ENCODE assay signal across 8 cellular contexts in genomic region chr18:61582205-61582710, GRCh38.
DNase-seq lines count a peak whose midpoint lies in the region; ATAC-seq, FAIRE-seq and TF ChIP-seq lines count a peak whose summit lies in the region.

No MANE protein-coding gene starts in this region.

- H2BK20ac ChIP-seq in H1 (ENCODE audit: low read length): no peak overlapping the region

- no peak overlapping the region for H3K23ac ChIP-seq in H1 (ENCODE audit: insufficient read length)

- H3K4me1 ChIP-seq in H1 (replicated peaks in 1 of 4; ENCODE audit: control insufficient read depth in 3 of 4, insufficient read depth in 4 of 4, low read length in 3 of 4) (no peaks in the 10 kb centered on the region; a peak in 1 of 7 replicates), mucosa of rectum (ENCODE audit: control insufficient read depth in 2 of 2, insufficient read depth in 2 of 2, low read length in 2 of 2) (peaks cover 12 to 13% of the 10 kb centered on the region in 2 donors), aorta (ENCODE audit: control insufficient read depth in 1 of 2, insufficient read depth in 2 of 2, low read length in 2 of 2) (peaks cover 0 to 4% of the 10 kb centered on the region in 2 donors)

- no peak overlapping the region for H4K5ac ChIP-seq in H1 (ENCODE audit: insufficient read length, low read depth, low read length)

- H3K9me3 ChIP-seq in H1 (ENCODE audit: insufficient read depth in 2 of 2, low read depth in 1 of 2, low read length in 1 of 2) (no peaks in the 10 kb centered on the region), mucosa of rectum (ENCODE audit: control insufficient read depth in 2 of 2, low read length in 2 of 2) (no peaks in the 10 kb centered on the region), aorta (ENCODE audit: control insufficient read depth, low read length) (no peaks in the 10 kb centered on the region)

- peak overlapping the region; percentile 46 to 57 for H3K4me3 Mint-ChIP-seq in stimulated activated naive CD8-positive, alpha-beta T cell treated with anti-CD3 and anti-CD28 coated beads, Interleukin-15, amount 100 ng/mL, for 72 hours

- H2AFZ ChIP-seq in H1 (ENCODE audit: low read length): peak overlapping the region; percentile 37

- H3K23me2 ChIP-seq in H1 (ENCODE audit: low read depth, low read length): no peaks in the 10 kb centered on the region

- intact Hi-C loops in aorta (cut with DNase I): loop anchor here in 1 of 2 donors (5.0 kb wide), 2 partner anchors 55 to 315 kb away; no protein-coding TSS in a partner anchor

- H3K9ac ChIP-seq in H1 (replicated peaks in 1 of 4; ENCODE audit: extremely low read depth in 1 of 4, low read depth in 3 of 4, low read length in 3 of 4) (no peak overlapping the region), mucosa of rectum (ENCODE audit: low read depth in 1 of 2, low read length in 2 of 2) (peak overlapping the region; percentile 20 to 54)

- H3K14ac ChIP-seq in H1 (ENCODE audit: insufficient read length): no peak overlapping the region

- H3K4me3 ChIP-seq in H1 (ENCODE audit: extremely low read depth in 1 of 4, insufficient read depth in 2 of 4, low read depth in 3 of 4, low read length in 4 of 4) (peak overlapping the region; percentile 37 to 60 (median 48); a peak in 7 of 8 replicates), mucosa of rectum (ENCODE audit: low read length in 2 of 2) (peak overlapping the region; percentile 64), aorta (ENCODE audit: low read length in 2 of 2) (peak overlapping the region in 1 of 2 donors; percentile 52)

- no peak overlapping the region for H3K56ac ChIP-seq in H1 (replicated peaks; ENCODE audit: insufficient read length, low read depth, low read length)

- no peaks in the 10 kb centered on the region for H3K79me2 ChIP-seq in H1 (ENCODE audit: control insufficient read depth in 1 of 2, insufficient read depth in 2 of 2, low read length in 2 of 2)

- WGBS in H1 (ENCODE audit: extremely low coverage in 1 of 2, insufficient coverage in 1 of 2, insufficient read length in 1 of 2, insufficient replicate concordance in 2 of 2, low coverage in 1 of 2, low lambda C conversion rate in 2 of 2, missing lambda C conversion rate in 1 of 2), 2 experiments: 28% methylated on average over 15 of the region's 15 CpGs; no CpG with 5 or more reads in 1 of the 2 experiments
- 15 to 16% methylated on average over 15 of the region's 15 CpGs for WGBS in aorta, 2 donors

- H4K20me1 ChIP-seq in H1 (replicated peaks in 1 of 2; ENCODE audit: control insufficient read depth in 1 of 2, insufficient read depth in 2 of 2, low read length in 2 of 2): no peaks in the 10 kb centered on the region

- H2BK15ac ChIP-seq in H1 (ENCODE audit: low read length): no peak overlapping the region

- H2AK5ac ChIP-seq in H1 (ENCODE audit: low read depth, low read length): no peak overlapping the region

- H3K27me3 Mint-ChIP-seq in stimulated activated naive CD8-positive, alpha-beta T cell treated with anti-CD3 and anti-CD28 coated beads, Interleukin-15, amount 100 ng/mL, for 72 hours: peaks cover 72% of the 10 kb centered on the region

- TF ChIP-seq POLR2A in H1 (IDR thresholded peaks at IDR 0.05; ENCODE audit: control extremely low read depth in 1 of 2, low read depth in 2 of 2, low read length in 2 of 2): no peak
- TF ChIP-seq POLR2A in H54 (IDR thresholded peaks at IDR 0.05; ENCODE audit: low read depth, low read length): no peak

- POLR2A ChIA-PET in H1 (lab: Charles Lee; ENCODE audit: partially characterized antibody): interaction anchor here (0.6 kb wide), 2 partner anchors 26 to 790 kb away, joined by 3 read pairs; no protein-coding TSS in a partner anchor

- FAIRE-seq in H1 (lab: Jason Lieb, UNC) (no peak), H54 (lab: Jason Lieb, UNC) (no peak)

- H3K27ac Mint-ChIP-seq in stimulated activated naive CD8-positive, alpha-beta T cell treated with anti-CD3 and anti-CD28 coated beads, Interleukin-15, amount 100 ng/mL, for 72 hours: no peak overlapping the region

- DNase-seq in stimulated activated naive CD8-positive, alpha-beta T cell treated with anti-CD3 and anti-CD28 coated beads, Interleukin-15, amount 100 ng/mL, for 72 hours: no peak
- no peak for DNase-seq in stimulated activated naive CD8-positive, alpha-beta T cell treated with anti-CD3 and anti-CD28 coated beads, Interleukin-15, Interleukin-2, amounts not matched to agents 100 U/mL and 50 U/mL, for 24 hours
- DNase-seq in H1 (ENCODE audit: low read depth in 1 of 2, low spot score in 2 of 2) (no peak), aorta (no peak), H54 (ENCODE audit: insufficient read length, low spot score) (no peak)
- no peak for DNase-seq in activated CD4-positive, alpha-beta T cell treated with anti-CD3 and anti-CD28 coated beads for 48 hours

- H3K27me3 ChIP-seq in H1 (replicated peaks in 1 of 4; ENCODE audit: control insufficient read depth in 3 of 4, extremely low read depth in 1 of 4, insufficient read depth in 3 of 4, low read length in 3 of 4): peaks cover 1 to 10% (median 8%) of the 10 kb centered on the region in 4 experiments; a peak in 6 of 7 replicates
- H3K27me3 ChIP-seq in mucosa of rectum (ENCODE audit: control insufficient read depth in 2 of 2, insufficient read depth in 2 of 2, low read length in 2 of 2): no peaks in the 10 kb centered on the region
- H3K27me3 ChIP-seq in aorta (ENCODE audit: control insufficient read depth in 1 of 2, insufficient read depth in 2 of 2, low read length in 1 of 2): no peaks in the 10 kb centered on the region

- peak overlapping the region; percentile 40 to 82 for H3K4me2 ChIP-seq in H1 (ENCODE audit: insufficient read depth in 1 of 2, low read depth in 2 of 2, low read length in 2 of 2)

- H3K9me3 Mint-ChIP-seq in stimulated activated naive CD8-positive, alpha-beta T cell treated with anti-CD3 and anti-CD28 coated beads, Interleukin-15, amount 100 ng/mL, for 72 hours: no peaks in the 10 kb centered on the region

- ATAC-seq in stimulated activated naive CD8-positive, alpha-beta T cell treated with anti-CD3 and anti-CD28 coated beads, Interleukin-15, amount 100 ng/mL, for 72 hours: no peak
- no peak for ATAC-seq in stimulated activated naive CD8-positive, alpha-beta T cell treated with anti-CD3 and anti-CD28 coated beads, Interleukin-15, Interleukin-2, amounts not matched to agents 100 U/mL and 50 U/mL, for 24 hours
- ATAC-seq in aorta (ENCODE audit: low FRiP score) (peak; percentile 69), GM19035 (IDR thresholded peaks at IDR 0.05; ENCODE audit: unreplicated experiment) (no peak)

- H4K8ac ChIP-seq in H1 (ENCODE audit: extremely low read depth, insufficient read depth, low read length): no peak overlapping the region

- H2BK12ac ChIP-seq in H1 (ENCODE audit: low read depth, low read length): no peak overlapping the region

- H3K27ac ChIP-seq in H1 (ENCODE audit: low read depth, low read length) (no peak overlapping the region), mucosa of rectum (ENCODE audit: low read depth in 2 of 2, low read length in 2 of 2) (no peak overlapping the region), aorta (ENCODE audit: low read depth in 1 of 2, low read length in 2 of 2) (no peak overlapping the region)

- TF ChIP-seq EP300 in H1 (IDR thresholded peaks at IDR 0.05; ENCODE audit: borderline replicate concordance in 1 of 2, low read depth in 2 of 2, low read length in 2 of 2): no peak

- no peak overlapping the region for H4K91ac ChIP-seq in H1 (replicated peaks; ENCODE audit: insufficient read length, low read length)

- no peaks in the 10 kb centered on the region for H3K79me1 ChIP-seq in H1 (ENCODE audit: low read depth, low read length)

- H2BK5ac ChIP-seq in H1 (ENCODE audit: low read depth, low read length): no peak overlapping the region

- TF ChIP-seq CTCF in H1 (IDR thresholded peaks at IDR 0.05; ENCODE audit: control extremely low read depth in 1 of 3, insufficient read depth in 1 of 3, low read depth in 1 of 3, low read length in 3 of 3): no peak

- peaks cover 11% of the 10 kb centered on the region for H3K4me1 Mint-ChIP-seq in stimulated activated naive CD8-positive, alpha-beta T cell treated with anti-CD3 and anti-CD28 coated beads, Interleukin-15, amount 100 ng/mL, for 72 hours

- H3K36me3 ChIP-seq in H1 (ENCODE audit: control insufficient read depth in 2 of 4, insufficient read depth in 4 of 4, low read length in 3 of 4) (no peaks in the 10 kb centered on the region), mucosa of rectum (ENCODE audit: control insufficient read depth in 2 of 2, insufficient read depth in 2 of 2, low read length in 2 of 2) (no peaks in the 10 kb centered on the region), aorta (ENCODE audit: control insufficient read depth in 1 of 2, insufficient read depth in 2 of 2, low read length in 1 of 2) (no peaks in the 10 kb centered on the region)

- TF ChIP-seq RAD21 in H1 (IDR thresholded peaks at IDR 0.05 in 1 of 2, conservative IDR thresholded peaks at IDR 0.05 in 1 of 2; ENCODE audit: low read depth in 2 of 2, low read length in 2 of 2): no peak

- no peak overlapping the region for H3K4ac ChIP-seq in H1 (replicated peaks; ENCODE audit: insufficient read length, low read depth, low read length)

- peak overlapping the region; percentile 26 for H3K18ac ChIP-seq in H1 (ENCODE audit: extremely low read depth, low read length)

- CTCF ChIA-PET in H1 (lab: Charles Lee; ENCODE audit: partially characterized antibody): interaction anchor here (0.6 to 2.9 kb wide), 40 partner anchors 10 to 906 kb away, joined by 3 to 15 read pairs (median 4); no protein-coding TSS in a partner anchor

- H2BK120ac ChIP-seq in H1 (replicated peaks; ENCODE audit: low read depth, low read length): no peak overlapping the region

TF ChIP-seq in H1, 55 proteins besides CTCF, POLR2A, EP300 and RAD21:
- TF ChIP-seq CHD2 (IDR thresholded peaks at IDR 0.05; ENCODE audit: low read length) (no peak), ASH2L (IDR thresholded peaks at IDR 0.05; ENCODE audit: low read length) (peak; percentile 41), SP2 (IDR thresholded peaks at IDR 0.05; ENCODE audit: low read length) (no peak), KDM4A (IDR thresholded peaks at IDR 0.05; ENCODE audit: low read depth, low read length, severe bottlenecking) (peak; percentile 58), FOSL1 (IDR thresholded peaks at IDR 0.05; ENCODE audit: insufficient read depth, low read depth, low read length) (no peak)

Comparison
In these comparisons a context has a peak if more than half of its experiments do, and no peak if none do; other contexts are left out.
1. H3K9ac ChIP-seq: peak in mucosa of rectum (2 of 2); none in H1 (0 of 4).